15 cellular contexts compared by ENCODE assay signal in genomic region chr7:114939484-114940097, GRCh38. TPM values are rescaled to one million over a fixed set of nuclear protein-coding genes. Genes with fewer than 3 reads are reported as not detected.
DNase-seq lines count a peak whose midpoint lies in the region; ATAC-seq and TF ChIP-seq lines count a peak whose summit lies in the region.
"Had no signal": no experiment of that assay in that cellular context is flagged by ENCODE, and none has a peak within 500 bp of the region (broad histone marks: within the 10 kb centered on the region; RNA-seq: fewer than 3 reads in every experiment).

No MANE protein-coding gene starts in this region.

- H3K27me3 Mint-ChIP-seq in activated CD4-positive, alpha-beta memory T cell treated with anti-CD3 and anti-CD28 coated beads for 36 hours = no peaks in the 10 kb centered on the region
- H3K27me3 Mint-ChIP-seq in activated CD4-positive, alpha-beta memory T cell treated with anti-CD3 and anti-CD28 coated beads, Interleukin-2, amount 10 ng/mL, durations not matched to agents 7 days and 5 days = no peaks in the 10 kb centered on the region
- H3K27me3 Mint-ChIP-seq in H9 (ENCODE audit: low read depth) = no peaks in the 10 kb centered on the region; the same call in 1 of the 2 replicates
- H3K27me3 Mint-ChIP-seq: IgD-negative memory B cell had no signal

- H3K27ac Mint-ChIP-seq in activated CD4-positive, alpha-beta memory T cell treated with anti-CD3 and anti-CD28 coated beads for 36 hours = no peak overlapping the region
- no peak overlapping the region for H3K27ac Mint-ChIP-seq in activated CD4-positive, alpha-beta memory T cell treated with anti-CD3 and anti-CD28 coated beads, Interleukin-2, amount 10 ng/mL, durations not matched to agents 7 days and 5 days
- no peak overlapping the region for H3K27ac Mint-ChIP-seq in H9
- H3K27ac Mint-ChIP-seq: IgD-negative memory B cell had no signal

- H3K18ac ChIP-seq in H9 (ENCODE audit: insufficient read length, low read depth, low read length) = no peak overlapping the region

- H3K4me1 ChIP-seq in H9 (ENCODE audit: insufficient read depth, low read length) (no peaks in the 10 kb centered on the region), psoas muscle (peaks cover 9% of the 10 kb centered on the region)

- no peak overlapping the region for H2BK12ac ChIP-seq in H9 (ENCODE audit: insufficient read length, low read depth, low read length)

- no CpG with 5 or more reads among the region's 3 CpGs for WGBS in H9 (ENCODE audit: extremely low coverage, insufficient read length, low lambda C conversion rate)
- 52 to 69% (median 57%) methylated on average over 3 of the region's 3 CpGs for WGBS in psoas muscle, 3 donors

- H2AK5ac ChIP-seq in H9 (ENCODE audit: insufficient read length, low read length) = no peak overlapping the region

- peaks cover 33% of the 10 kb centered on the region for H3K36me3 Mint-ChIP-seq in activated CD4-positive, alpha-beta memory T cell treated with anti-CD3 and anti-CD28 coated beads for 36 hours
- H3K36me3 Mint-ChIP-seq in activated CD4-positive, alpha-beta memory T cell treated with anti-CD3 and anti-CD28 coated beads, Interleukin-2, amount 10 ng/mL, durations not matched to agents 7 days and 5 days (ENCODE audit: low read depth) = peaks cover 60% of the 10 kb centered on the region
- no peaks in the 10 kb centered on the region; a peak in 2 of 7 replicates for H3K36me3 Mint-ChIP-seq in H9 (ENCODE audit: insufficient read depth in 1 of 3, low read depth in 3 of 3)
- H3K36me3 Mint-ChIP-seq: IgD-negative memory B cell had no signal

- no peak overlapping the region for H2BK5ac ChIP-seq in H9 (ENCODE audit: insufficient read length, low read length)

- H3K9ac ChIP-seq in H9 (ENCODE audit: extremely low read depth, insufficient read length, low read length) (no peak overlapping the region), SK-N-MC (ENCODE audit: insufficient read length) (no peak overlapping the region)

- no peaks in the 10 kb centered on the region for H3K79me2 ChIP-seq in H9 (ENCODE audit: insufficient read depth, low read length)

- H4K8ac ChIP-seq in H9 (replicated peaks; ENCODE audit: insufficient read length, low read depth, low read length) = no peak overlapping the region

- H3K56ac ChIP-seq in H9 (ENCODE audit: insufficient read length, low read depth, low read length) = no peak overlapping the region

- H2BK20ac ChIP-seq in H9 (ENCODE audit: low read depth, low read length, poor library complexity, severe bottlenecking) = no peak overlapping the region

- TF ChIP-seq CTCF in H9 (conservative IDR thresholded peaks at IDR 0.05) (peak; percentile 58), psoas muscle (IDR thresholded peaks at IDR 0.05) (peak; percentile 39)

- H3K36me3 ChIP-seq in SK-N-MC (ENCODE audit: insufficient read depth, low read length) (peaks cover 23% of the 10 kb centered on the region), psoas muscle (ENCODE audit: insufficient read depth in 1 of 2, low read depth in 1 of 2) (no peaks in the 10 kb centered on the region)
- H3K36me3 ChIP-seq: WERI-Rb-1 had no signal

- CTCF ChIA-PET in activated CD4-positive, alpha-beta memory T cell treated with anti-CD3 and anti-CD28 coated beads for 36 hours (lab: Charles Lee) = interaction anchor here (0.7 to 2.6 kb wide), 9 partner anchors 14 to 513 kb away, joined by 3 to 38 read pairs (median 6); partner anchors contain the start of gene MDFIC
- CTCF ChIA-PET in activated CD4-positive, alpha-beta memory T cell treated with anti-CD3 and anti-CD28 coated beads, Interleukin-2, amount 10 ng/mL, durations not matched to agents 7 days and 5 days (lab: Charles Lee) = interaction anchor here (1.0 to 1.5 kb wide), 6 partner anchors 15 to 117 kb away, joined by 3 to 6 read pairs (median 4); no protein-coding TSS in a partner anchor

- H3K9me3 ChIP-seq in H9 (ENCODE audit: control insufficient read depth, low read depth, low read length) (no peaks in the 10 kb centered on the region), SK-N-MC (ENCODE audit: low read depth, low read length) (no peaks in the 10 kb centered on the region), psoas muscle (no peaks in the 10 kb centered on the region)

- peaks cover 85% of the 10 kb centered on the region for H3K4me1 Mint-ChIP-seq in activated CD4-positive, alpha-beta memory T cell treated with anti-CD3 and anti-CD28 coated beads for 36 hours (ENCODE audit: low read depth)
- peaks cover 56% of the 10 kb centered on the region for H3K4me1 Mint-ChIP-seq in activated CD4-positive, alpha-beta memory T cell treated with anti-CD3 and anti-CD28 coated beads, Interleukin-2, amount 10 ng/mL, durations not matched to agents 7 days and 5 days
- H3K4me1 Mint-ChIP-seq in H9 = peaks cover 2 to 7% of the 10 kb centered on the region in 2 experiments

- no peak overlapping the region for H2AFZ ChIP-seq in H9 (ENCODE audit: low read length)

- no peak overlapping the region for H3K27ac ChIP-seq in H9 (ENCODE audit: insufficient read length, low read depth, low read length)
- H3K27ac ChIP-seq in SK-N-MC = 0 out of 2 replicates have a peak overlapping the region, but pooled peaks have one; percentile 4
- H3K27ac ChIP-seq in psoas muscle = no peak overlapping the region
- H3K27ac ChIP-seq: RWPE1, WERI-Rb-1 had no signal

- POLR2A ChIA-PET in activated CD4-positive, alpha-beta memory T cell treated with anti-CD3 and anti-CD28 coated beads for 36 hours (lab: Charles Lee) = interaction anchor here (0.7 kb wide), 1 partner anchor 17 kb away, joined by 3 read pairs; no protein-coding TSS in a partner anchor
- POLR2A ChIA-PET in activated CD4-positive, alpha-beta memory T cell treated with anti-CD3 and anti-CD28 coated beads, Interleukin-2, amount 10 ng/mL, durations not matched to agents 7 days and 5 days (lab: Charles Lee) = interaction anchor here (0.7 to 1.9 kb wide), 4 partner anchors 7 to 18 kb away, joined by 3 to 9 read pairs (median 3); partner anchors contain the start of gene MDFIC

- no peak overlapping the region for H2BK15ac ChIP-seq in H9 (ENCODE audit: low read depth, low read length)

- H3K23me2 ChIP-seq in H9 (ENCODE audit: insufficient read length, low read depth, low read length, poor library complexity, severe bottlenecking) = no peaks in the 10 kb centered on the region

- no peak overlapping the region for H4K91ac ChIP-seq in H9 (ENCODE audit: insufficient read length, low read depth, low read length)

- no peaks in the 10 kb centered on the region for H4K20me1 ChIP-seq in H9 (ENCODE audit: control insufficient read depth, insufficient read depth, insufficient read length)

- no peaks in the 10 kb centered on the region for H3K79me1 ChIP-seq in H9 (ENCODE audit: insufficient read depth, low read depth, low read length, poor library complexity, severe bottlenecking)

- H3T11ph ChIP-seq in H9 (ENCODE audit: low read length) = no peak overlapping the region

- no peak overlapping the region for H3K23ac ChIP-seq in H9 (ENCODE audit: insufficient read length, low read depth, low read length)

- H3K4me3 ChIP-seq in SK-N-MC (no peak overlapping the region), psoas muscle (no peak overlapping the region)
- H3K4me3 ChIP-seq: lung had no signal

- H3K27me3 ChIP-seq in H9 (ENCODE audit: insufficient read depth, low read length) = no peaks in the 10 kb centered on the region
- no peaks in the 10 kb centered on the region for H3K27me3 ChIP-seq in psoas muscle (ENCODE audit: insufficient read depth in 3 of 3, low read length in 2 of 3)

- H3K9me3 Mint-ChIP-seq in activated CD4-positive, alpha-beta memory T cell treated with anti-CD3 and anti-CD28 coated beads for 36 hours = no peaks in the 10 kb centered on the region
- H3K9me3 Mint-ChIP-seq in activated CD4-positive, alpha-beta memory T cell treated with anti-CD3 and anti-CD28 coated beads, Interleukin-2, amount 10 ng/mL, durations not matched to agents 7 days and 5 days = no peaks in the 10 kb centered on the region
- no peaks in the 10 kb centered on the region for H3K9me3 Mint-ChIP-seq in H9
- H3K9me3 Mint-ChIP-seq: IgD-negative memory B cell had no signal

- peak; percentile 46 for DNase-seq in activated CD4-positive, alpha-beta memory T cell treated with anti-CD3 and anti-CD28 coated beads for 36 hours
- no peak for DNase-seq in activated CD4-positive, alpha-beta memory T cell treated with anti-CD3 and anti-CD28 coated beads, Interleukin-2, amount 10 ng/mL, durations not matched to agents 7 days and 5 days
- DNase-seq in H9 (no peak), SK-N-MC (ENCODE audit: low read depth, low spot score) (no peak), psoas muscle (peak in 1 of 2 donors; percentile 38), ureter (ENCODE audit: low spot score) (no peak), D341Med (ENCODE audit: low spot score) (no peak)
- no peak for DNase-seq in stimulated activated CD4-positive, alpha-beta T cell treated with anti-CD3 and anti-CD28 coated beads, Interleukin-1b, Interleukin-23, amount 100 ng/mL, for 48 hours
- DNase-seq: caudate nucleus, H7, NCI-H226, WERI-Rb-1 had no signal

- H3K14ac ChIP-seq in H9 (ENCODE audit: insufficient read depth, low read length) = no peak overlapping the region

- intact Hi-C loops in activated CD4-positive, alpha-beta memory T cell treated with anti-CD3 and anti-CD28 coated beads for 36 hours (cut with micrococcal nuclease) = loop anchor here (1.0 to 2.0 kb wide), 2 partner anchors 8 to 75 kb away; no protein-coding TSS in a partner anchor
- intact Hi-C loops in psoas muscle (cut with DNase I) = loop anchor here in 1 of 2 donors (5.0 kb wide), 1 partner anchor 38 kb away; no protein-coding TSS in a partner anchor

- no peak overlapping the region for H3K4me2 ChIP-seq in H9 (ENCODE audit: insufficient read depth, insufficient read length, low read length)

- H4K5ac ChIP-seq in H9 (ENCODE audit: insufficient read length, low read depth, low read length) = no peak overlapping the region

- no peak for ATAC-seq in psoas muscle

- H3K4ac ChIP-seq in H9 (ENCODE audit: low read depth, low read length) = no peak overlapping the region

- no peak overlapping the region for H2BK120ac ChIP-seq in H9 (ENCODE audit: low read depth, low read length, poor library complexity, severe bottlenecking)

- no peak overlapping the region for H3K4me3 Mint-ChIP-seq in activated CD4-positive, alpha-beta memory T cell treated with anti-CD3 and anti-CD28 coated beads for 36 hours
- no peak overlapping the region for H3K4me3 Mint-ChIP-seq in activated CD4-positive, alpha-beta memory T cell treated with anti-CD3 and anti-CD28 coated beads, Interleukin-2, amount 10 ng/mL, durations not matched to agents 7 days and 5 days
- H3K4me3 Mint-ChIP-seq in H9 = no peak overlapping the region

RNA-seq across cellular contexts. Expression of gene MDFIC, which starts 17.7 kb away (rescaled TPM):
- total RNA-seq in activated CD4-positive, alpha-beta memory T cell treated with anti-CD3 and anti-CD28 coated beads for 36 hours = 10 to 100 TPM; 78.0 to 82.3 TPM
- 10 to 100 TPM; 85.8 to 90.7 TPM for total RNA-seq in activated CD4-positive, alpha-beta memory T cell treated with anti-CD3 and anti-CD28 coated beads, Interleukin-2, amount 10 ng/mL, durations not matched to agents 7 days and 5 days
- total RNA-seq in H9 (2021) (2.0 and 2.1 TPM in 2 replicates), psoas muscle (10 to 100 TPM in 1 of 4 donors, 1 to 10 TPM in 3; 5.5 to 14.6 (median 8.2) TPM), ureter (35.3 TPM)
- 1 to 10 TPM; 2.7 to 7.1 (median 2.9) TPM for polyA plus RNA-seq in psoas muscle
